Comparison of ENCODE assay signal across 2 cellular contexts in the genomic region with DNA sequence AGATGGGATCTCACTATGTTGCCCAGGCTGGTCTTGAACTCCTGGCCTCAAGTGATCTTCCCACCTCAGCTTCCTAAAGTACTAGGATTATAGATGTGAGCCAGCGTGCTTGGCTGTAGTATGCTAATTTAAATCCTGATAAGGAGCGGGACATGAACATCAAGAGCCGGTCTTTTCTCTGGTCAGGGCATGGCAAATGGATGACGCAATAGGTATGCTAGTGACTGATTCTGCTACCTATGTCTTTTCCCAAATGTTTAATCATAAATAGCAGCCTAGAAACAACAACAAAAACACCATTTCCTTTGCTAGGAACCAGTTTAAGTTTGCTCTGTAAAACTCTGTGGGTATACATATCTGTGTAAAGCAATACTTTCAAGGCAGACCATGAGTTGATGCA.
TF ChIP-seq lines count a peak whose summit lies in the region.

No MANE protein-coding gene starts in this region.

TF ChIP-seq in HepG2, 621 proteins besides CTCF, POLR2A, EP300 and RAD21:
- no peak for TF ChIP-seq KLF16 (CRISPR knock-in tag; IDR thresholded peaks at IDR 0.05)
- TF ChIP-seq CEBPG (CRISPR knock-in tag; IDR thresholded peaks at IDR 0.05) = peak; percentile 19; the same call in 1 of the 2 replicates
- peak; percentile 82 for TF ChIP-seq CEBPB (IDR thresholded peaks at IDR 0.05; ENCODE audit: borderline replicate concordance, low read depth, low read length)
- no peak for TF ChIP-seq ZNF713 (CRISPR knock-in tag; IDR thresholded peaks at IDR 0.05)

TF ChIP-seq in H1, 55 proteins besides CTCF, POLR2A, EP300 and RAD21:
- no peak for TF ChIP-seq EGR1 (IDR thresholded peaks at IDR 0.05; ENCODE audit: borderline replicate concordance, low read depth, low read length)
- TF ChIP-seq CEBPB (IDR thresholded peaks at IDR 0.05; ENCODE audit: low read depth, low read length) = peak; percentile 84
- no peak for TF ChIP-seq BCL11A (IDR thresholded peaks at IDR 0.05; ENCODE audit: low read depth in 2 of 2, low read length in 2 of 2)
- TF ChIP-seq KDM5A (IDR thresholded peaks at IDR 0.05; ENCODE audit: low read length) = no peak
- no peak for TF ChIP-seq BACH1 (IDR thresholded peaks at IDR 0.05; ENCODE audit: low read length)
TF ChIP-seq in H1: peak in this region for 1.
